In the genomic region with DNA sequence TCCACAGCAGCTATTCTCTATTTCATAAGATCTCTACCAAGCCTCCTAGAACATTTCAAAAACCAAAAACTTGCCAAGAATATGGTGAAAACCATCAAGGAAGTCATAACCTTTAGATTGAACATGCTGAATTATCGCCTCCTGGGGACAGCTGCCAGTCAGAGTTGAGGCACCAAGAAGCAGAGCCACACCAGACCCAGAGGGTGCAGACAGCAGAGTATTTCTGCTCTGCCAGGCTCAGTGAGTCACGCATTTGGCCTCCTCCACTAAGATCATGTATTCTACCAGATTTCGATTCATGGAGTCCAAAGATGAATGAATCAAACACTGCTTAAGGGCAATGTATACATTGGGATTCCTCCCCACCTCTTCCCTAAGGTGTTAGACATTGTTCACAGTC, we compare ENCODE assay signal across 11 cellular contexts. TPM values are rescaled to one million over a fixed set of nuclear protein-coding genes. Genes with fewer than 3 reads are reported as not detected.
DNase-seq lines count a peak whose midpoint lies in the region; ATAC-seq and TF ChIP-seq lines count a peak whose summit lies in the region.
"Had no signal": no experiment of that assay in that cellular context is flagged by ENCODE, and none has a peak within 500 bp of the region (broad histone marks: within the 10 kb centered on the region; RNA-seq: fewer than 3 reads in every experiment).

No MANE protein-coding gene starts in this region.

- H2AFZ ChIP-seq in mammary epithelial cell (ENCODE audit: low read depth, low read length): no peak overlapping the region
- H2AFZ ChIP-seq in mesenchymal stem cell (ENCODE audit: low read depth, low read length): no peak overlapping the region

- TF ChIP-seq CTCF in mammary epithelial cell (conservative IDR thresholded peaks at IDR 0.05 in 1 of 2, IDR thresholded peaks at IDR 0.05 in 1 of 2; ENCODE audit: extremely low read depth in 1 of 2, insufficient read depth in 1 of 2, low read depth in 1 of 2, low read length in 2 of 2) (no peak), upper lobe of right lung (IDR thresholded peaks at IDR 0.05) (no peak)

- in situ Hi-C loops in mammary epithelial cell (cut with MboI; ENCODE audit: low sequenced_read_pairs in 2 of 2): loop anchor here (5.0 to 25.0 kb wide), 2 partner anchors 63 to 498 kb away; no protein-coding TSS in a partner anchor

- no peak overlapping the region for H4K8ac ChIP-seq in mesenchymal stem cell (ENCODE audit: low read length)

- DNase-seq in Right ventricle myocardium superior (peak; percentile 42), cardiac septum (ENCODE audit: low spot score) (no peak), mammary epithelial cell (peak; percentile 72), mesenchymal stem cell (peak; percentile 64), upper lobe of right lung (no peak), anterior cingulate cortex (lab: John Stamatoyannopoulos, UW) (no peak), AG08396 (ENCODE audit: low spot score) (no peak)
- DNase-seq: GOT3 had no signal

- H3K27ac ChIP-seq in mammary epithelial cell (ENCODE audit: insufficient read depth, low read depth, low read length): peak overlapping the region; percentile 86
- H3K27ac ChIP-seq in mesenchymal stem cell (ENCODE audit: low read length, poor library complexity, severe bottlenecking): no peak overlapping the region
- H3K27ac ChIP-seq in upper lobe of right lung: peak overlapping the region; percentile 3

- no peak overlapping the region for H2BK120ac ChIP-seq in mesenchymal stem cell (ENCODE audit: low read depth, low read length)

- no peak overlapping the region for H2BK12ac ChIP-seq in mesenchymal stem cell (ENCODE audit: low read length in 2 of 2)

- H3K79me2 ChIP-seq in mammary epithelial cell (ENCODE audit: insufficient read depth, low read length): peaks cover 96% of the 10 kb centered on the region

- H3K9ac ChIP-seq in mammary epithelial cell (ENCODE audit: insufficient read depth, low read length) (peak overlapping the region; percentile 94), mesenchymal stem cell (ENCODE audit: low read length) (no peak overlapping the region)

- no peak overlapping the region for H2BK15ac ChIP-seq in mesenchymal stem cell (ENCODE audit: low read depth, poor library complexity, severe bottlenecking)

- H4K91ac ChIP-seq in mesenchymal stem cell (ENCODE audit: low read length): no peak overlapping the region

- dilution Hi-C loops in mammary epithelial cell (cut with HindIII; ENCODE audit: low sequenced_read_pairs): no loop called here

- H3K9me3 ChIP-seq in mammary epithelial cell (replicated peaks; ENCODE audit: insufficient read depth, low read length) (no peaks in the 10 kb centered on the region), mesenchymal stem cell (ENCODE audit: control insufficient read depth, low read length) (no peaks in the 10 kb centered on the region), upper lobe of right lung (no peaks in the 10 kb centered on the region)
- H3K9me3 ChIP-seq: adrenal gland had no signal

- WGBS in mammary epithelial cell (ENCODE audit: low coverage, missing lambda C conversion rate): 0% methylated on average over 3 of the region's 3 CpGs
- WGBS in mesenchymal stem cell: 25% methylated on average over 3 of the region's 3 CpGs

- H3K36me3 ChIP-seq in mammary epithelial cell (ENCODE audit: insufficient read depth, low read length) (peaks cover 51% of the 10 kb centered on the region), mesenchymal stem cell (ENCODE audit: control insufficient read depth in 1 of 2, insufficient read depth in 2 of 2, low read depth in 1 of 2, low read length in 2 of 2) (peaks cover 11 to 14% of the 10 kb centered on the region in 2 experiments), upper lobe of right lung (peaks cover 16% of the 10 kb centered on the region)

- no peak overlapping the region for H3K23ac ChIP-seq in mesenchymal stem cell (ENCODE audit: low read length in 2 of 2)

- H3K18ac ChIP-seq in mesenchymal stem cell (ENCODE audit: low read depth in 1 of 2, low read length in 2 of 2): peak overlapping the region in 1 of 2 experiments; percentile 46

- ATAC-seq in Right ventricle myocardium superior (ENCODE audit: poor library complexity): peak; percentile 19
- ATAC-seq in upper lobe of right lung: no peak
- no peak for ATAC-seq in GM21529 (IDR thresholded peaks at IDR 0.05; ENCODE audit: unreplicated experiment)
- ATAC-seq: K562 had no signal

- H4K20me1 ChIP-seq in mammary epithelial cell (ENCODE audit: insufficient read depth, low read length): peaks cover 5% of the 10 kb centered on the region

- CTCF ChIA-PET in mammary epithelial cell (lab: Charles Lee; ENCODE audit: low non-redundant PET): no interaction called here

- no peak overlapping the region for H3K14ac ChIP-seq in mesenchymal stem cell (ENCODE audit: low read length in 2 of 2)

- BruUV-seq in mammary epithelial cell (replicated peaks; lab: Mats Ljungman, UMichigan): no TSS peak

- peaks cover 10% of the 10 kb centered on the region for H3K79me1 ChIP-seq in mesenchymal stem cell (replicated peaks; ENCODE audit: low read length, poor library complexity, severe bottlenecking)

- peak overlapping the region; percentile 83 to 89 (median 87) for H3K4me3 ChIP-seq in mammary epithelial cell (replicated peaks in 1 of 3; ENCODE audit: insufficient read depth in 1 of 3, low read depth in 2 of 3, low read length in 3 of 3)
- peak overlapping the region in 1 of 2 experiments; percentile 83 for H3K4me3 ChIP-seq in mesenchymal stem cell (ENCODE audit: insufficient read depth in 1 of 2, low read depth in 1 of 2, low read length in 2 of 2)
- H3K4me3 ChIP-seq in upper lobe of right lung: peak overlapping the region; percentile 85
- H3K4me3 ChIP-seq: K562 had no signal

- intact Hi-C loops in Right ventricle myocardium superior (cut with DNase I) (loop anchor here (5.0 to 10.0 kb wide), 2 partner anchors 53 to 105 kb away; no protein-coding TSS in a partner anchor), cardiac septum (cut with DNase I) (no loop called here), mammary epithelial cell (cut with micrococcal nuclease) (loop anchor here (1.0 kb wide), 1 partner anchor 60 kb away; no protein-coding TSS in a partner anchor), upper lobe of right lung (cut with DNase I) (no loop called here)

- H2AK5ac ChIP-seq in mesenchymal stem cell (ENCODE audit: low read length, severe bottlenecking): no peak overlapping the region

- H3K4me1 ChIP-seq in mammary epithelial cell (ENCODE audit: insufficient read depth, low read length): peaks cover 30% of the 10 kb centered on the region
- peaks cover 15% of the 10 kb centered on the region for H3K4me1 ChIP-seq in mesenchymal stem cell (ENCODE audit: control insufficient read depth, insufficient read depth, low read depth, low read length)
- H3K4me1 ChIP-seq in upper lobe of right lung: peaks cover 28% of the 10 kb centered on the region

- H2BK5ac ChIP-seq in mesenchymal stem cell (ENCODE audit: low read depth, low read length, poor library complexity, severe bottlenecking): no peak overlapping the region

- no peak overlapping the region for H3K4ac ChIP-seq in mesenchymal stem cell (ENCODE audit: low read depth in 1 of 2, low read length in 2 of 2)

- peak overlapping the region; percentile 86 for H3K4me2 ChIP-seq in mammary epithelial cell (ENCODE audit: insufficient read depth, low read depth, low read length)
- H3K4me2 ChIP-seq in mesenchymal stem cell (ENCODE audit: low read length, poor library complexity, severe bottlenecking): no peak overlapping the region

- no peaks in the 10 kb centered on the region for H3K27me3 ChIP-seq in mammary epithelial cell (ENCODE audit: insufficient read depth, low read length)
- no peaks in the 10 kb centered on the region for H3K27me3 ChIP-seq in mesenchymal stem cell (ENCODE audit: control insufficient read depth in 1 of 2, insufficient read depth in 1 of 2, low read length in 2 of 2)
- H3K27me3 ChIP-seq in upper lobe of right lung: no peaks in the 10 kb centered on the region
- H3K27me3 ChIP-seq: adrenal gland had no signal

RNA-seq across cellular contexts. Expression of gene F3, which starts 2.1 kb away (rescaled TPM):
- 21.5 TPM for total RNA-seq in Right ventricle myocardium superior
- 29.1 TPM for total RNA-seq in cardiac septum
- 1,000 to 10,000 TPM in 1 of 2 donors, 100 to 1,000 TPM in 1; 994 to 1,649 TPM for total RNA-seq in mammary epithelial cell
- 703 TPM for polyA plus RNA-seq in mammary epithelial cell
- polyA minus RNA-seq in mammary epithelial cell: 2,245 TPM
- polyA plus RNA-seq in mesenchymal stem cell (2013, experiment 1 of 2): 511 TPM
- polyA plus RNA-seq in mesenchymal stem cell (2013, experiment 2 of 2): 536 TPM
- 113 TPM for total RNA-seq in upper lobe of right lung

Comparison
In these comparisons a context has a peak if more than half of its experiments do, and no peak if none do; other contexts are left out.
1. DNase-seq: peak in Right ventricle myocardium superior (single experiment), mammary epithelial cell (single experiment) and mesenchymal stem cell (single experiment); none in cardiac septum (single experiment), upper lobe of right lung (single experiment), anterior cingulate cortex (0 of 58) and AG08396 (single experiment).
2. intact Hi-C loops: an anchor here in Right ventricle myocardium superior (5.0 to 10.0 kb wide) and mammary epithelial cell (1.0 kb wide); none called in cardiac septum and upper lobe of right lung.